ENCODE assay signal across 7 cellular contexts in the genomic region with DNA sequence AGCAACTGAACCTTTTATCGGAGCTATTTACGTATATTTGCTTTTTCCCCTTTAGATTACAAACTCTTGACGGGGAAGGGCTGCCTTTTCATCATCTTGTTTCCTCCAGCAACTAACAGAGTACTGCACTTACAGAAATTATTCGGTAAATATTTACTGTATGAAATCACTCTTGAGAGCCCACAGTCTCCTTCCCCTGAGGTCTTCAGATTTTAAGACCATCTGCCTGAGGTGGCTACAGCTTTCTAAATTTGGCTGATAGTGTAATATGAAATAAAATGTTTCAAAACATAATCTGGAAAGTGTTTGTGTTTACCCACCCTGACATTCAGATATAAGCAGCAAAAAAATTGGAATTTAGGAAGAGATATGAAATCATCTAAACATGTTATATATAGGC.
"Had no signal": no experiment of that assay in that cellular context is flagged by ENCODE, and none has a peak within 500 bp of the region (broad histone marks: within the 10 kb centered on the region; RNA-seq: fewer than 3 reads in every experiment).

No MANE protein-coding gene starts in this region.

- H3K9me3 ChIP-seq: heart right ventricle, left ventricle myocardium inferior had no signal

- H3K27me3 ChIP-seq: heart right ventricle had no signal

- DNase-seq: activated CD4-positive, alpha-beta T cell treated with anti-CD3 and anti-CD28 coated beads for 48 hours; activated naive CD4-positive, alpha-beta T cell treated with anti-CD3 and anti-CD28 coated beads, Interleukin-2, amount 10 ng/mL, durations not matched to agents 7 days and 5 days; heart right ventricle; left ventricle myocardium inferior; stimulated activated CD4-positive, alpha-beta T cell treated with anti-CD3 and anti-CD28 coated beads, Interleukin-4, amount 100 ng/mL, for 1 hour; stimulated activated CD8-positive, alpha-beta memory T cell treated with anti-CD3 and anti-CD28 coated beads, Interleukin-4, amount 100 ng/mL, for 48 hours had no signal

- ATAC-seq: heart right ventricle, WTC11 had no signal

- H3K4me3 ChIP-seq: heart right ventricle, left ventricle myocardium inferior had no signal

- H3K36me3 ChIP-seq: heart right ventricle, left ventricle myocardium inferior had no signal
